ENCODE assay signal across 9 cellular contexts in the genomic region with DNA sequence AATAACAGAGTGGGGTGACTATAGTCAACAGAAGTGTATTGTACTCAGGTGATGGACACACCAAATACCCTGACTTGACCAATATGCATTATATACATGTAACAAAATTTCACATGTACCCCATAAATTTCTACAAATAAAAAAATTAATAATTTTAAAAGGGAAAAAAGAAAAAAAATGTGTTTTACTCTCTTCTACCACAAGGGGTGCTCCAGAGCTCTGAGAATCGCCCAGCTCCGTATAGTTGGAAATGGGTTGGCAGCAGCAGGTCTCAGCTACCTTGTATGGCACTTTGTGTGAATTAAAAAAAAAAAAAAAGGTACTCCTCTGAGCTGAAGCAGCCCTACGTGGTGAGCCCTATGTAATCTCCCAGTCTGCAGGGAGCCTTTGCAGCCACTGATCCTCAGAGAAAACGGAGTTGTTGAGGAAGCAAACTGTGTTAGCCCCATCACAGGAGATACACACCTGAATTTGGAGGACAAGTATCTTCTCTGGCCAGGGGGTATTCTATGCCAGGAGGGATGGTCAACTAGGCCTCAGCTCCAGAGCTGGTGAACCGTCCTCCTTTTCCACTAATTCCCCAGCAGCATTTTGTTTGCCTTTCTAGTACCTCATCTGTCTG. TPM values are rescaled to one million over a fixed set of nuclear protein-coding genes. Genes with fewer than 3 reads are reported as not detected.
DNase-seq lines count a peak whose midpoint lies in the region; ATAC-seq and TF ChIP-seq lines count a peak whose summit lies in the region.
"Had no signal": no experiment of that assay in that cellular context is flagged by ENCODE, and none has a peak within 500 bp of the region (broad histone marks: within the 10 kb centered on the region; RNA-seq: fewer than 3 reads in every experiment).

No MANE protein-coding gene starts in this region.

- in situ Hi-C loops in G401 (cut with HindIII; ENCODE audit: low sequenced_read_pairs) = no loop called here

- H3K4me3 ChIP-seq in HEK293 (ENCODE audit: low read depth, low read length) = no peak overlapping the region

- H3K9me3 ChIP-seq in HEK293 (ENCODE audit: control insufficient read depth, insufficient read depth, low read depth, low read length) = no peaks in the 10 kb centered on the region

- no peaks in the 10 kb centered on the region for H3K9me3 Mint-ChIP-seq in memory B cell

- H3K36me3 Mint-ChIP-seq in memory B cell = no peaks in the 10 kb centered on the region

- POLR2A ChIA-PET in HEK293 (lab: Yijun Ruan, JAX) = no interaction called here

- H3K36me3 ChIP-seq in HEK293 (ENCODE audit: control insufficient read depth in 2 of 2, insufficient read depth in 1 of 2, low read length in 2 of 2) = no peaks in the 10 kb centered on the region

- CTCF ChIA-PET in HEK293 (lab: Yijun Ruan, JAX) = interaction anchor here (0.6 to 2.0 kb wide), 19 partner anchors 9 to 445 kb away, joined by 3 to 11 read pairs (median 3); no protein-coding TSS in a partner anchor

- peaks cover 1% of the 10 kb centered on the region for H3K27me3 Mint-ChIP-seq in memory B cell

- no peak overlapping the region for H3K27ac Mint-ChIP-seq in memory B cell

- ATAC-seq in memory B cell (ENCODE audit: low read depth) (peak; percentile 32), HG02610 (IDR thresholded peaks at IDR 0.05; ENCODE audit: unreplicated experiment) (no peak), HG02588 (IDR thresholded peaks at IDR 0.05; ENCODE audit: unreplicated experiment) (no peak)

- DNase-seq in DMS53 (lab: John Stamatoyannopoulos, UW) = peak; percentile 72
- peak; percentile 13 for DNase-seq in astrocyte of the hippocampus (ENCODE audit: low read depth, low spot score)
- DNase-seq in memory B cell (ENCODE audit: low spot score in 2 of 2) = peak in 1 of 2 donors; percentile 10
- DNase-seq in G401 (ENCODE audit: low spot score) = no peak
- DNase-seq in DMS114 treated with DMSO at 0.1 percent for 48 hours (lab: John Stamatoyannopoulos, UW; ENCODE audit: unreplicated experiment) = no peak

- H3K4me1 ChIP-seq in HEK293 (ENCODE audit: control insufficient read depth, insufficient read depth, low read length) = no peaks in the 10 kb centered on the region

- no peak overlapping the region for H3K4me3 Mint-ChIP-seq in memory B cell

- no peak for TF ChIP-seq CTCF in HEK293 (tag by site-specific recombination; IDR thresholded peaks at IDR 0.05)

- H3K27ac ChIP-seq in HEK293 (ENCODE audit: extremely low read depth, low read depth, low read length) = no peak overlapping the region

- H3K4me1 Mint-ChIP-seq in memory B cell = no peaks in the 10 kb centered on the region

TF ChIP-seq in HEK293, 187 proteins besides CTCF, POLR2A, EP300 and RAD21:
- TF ChIP-seq, protein P1, sequence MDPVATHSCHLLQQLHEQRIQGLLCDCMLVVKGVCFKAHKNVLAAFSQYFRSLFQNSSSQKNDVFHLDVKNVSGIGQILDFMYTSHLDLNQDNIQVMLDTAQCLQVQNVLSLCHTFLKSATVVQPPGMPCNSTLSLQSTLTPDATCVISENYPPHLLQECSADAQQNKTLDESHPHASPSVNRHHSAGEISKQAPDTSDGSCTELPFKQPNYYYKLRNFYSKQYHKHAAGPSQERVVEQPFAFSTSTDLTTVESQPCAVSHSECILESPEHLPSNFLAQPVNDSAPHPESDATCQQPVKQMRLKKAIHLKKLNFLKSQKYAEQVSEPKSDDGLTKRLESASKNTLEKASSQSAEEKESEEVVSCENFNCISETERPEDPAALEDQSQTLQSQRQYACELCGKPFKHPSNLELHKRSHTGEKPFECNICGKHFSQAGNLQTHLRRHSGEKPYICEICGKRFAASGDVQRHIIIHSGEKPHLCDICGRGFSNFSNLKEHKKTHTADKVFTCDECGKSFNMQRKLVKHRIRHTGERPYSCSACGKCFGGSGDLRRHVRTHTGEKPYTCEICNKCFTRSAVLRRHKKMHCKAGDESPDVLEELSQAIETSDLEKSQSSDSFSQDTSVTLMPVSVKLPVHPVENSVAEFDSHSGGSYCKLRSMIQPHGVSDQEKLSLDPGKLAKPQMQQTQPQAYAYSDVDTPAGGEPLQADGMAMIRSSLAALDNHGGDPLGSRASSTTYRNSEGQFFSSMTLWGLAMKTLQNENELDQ (tag by site-specific recombination; IDR thresholded peaks at IDR 0.05; ENCODE audit: low read depth) = no peak
- TF ChIP-seq ZNF211 (tag by site-specific recombination; IDR thresholded peaks at IDR 0.05; ENCODE audit: low read depth) (no peak), ZIC2 (tag by site-specific recombination; IDR thresholded peaks at IDR 0.05) (no peak), ZBTB21 (tag by site-specific recombination; IDR thresholded peaks at IDR 0.05) (no peak), ZNF341 (tag by site-specific recombination; IDR thresholded peaks at IDR 0.05; ENCODE audit: low read depth) (no peak), ZNF660 (tag by site-specific recombination; IDR thresholded peaks at IDR 0.05) (0 out of 2 replicates have a peak, but pooled peaks have one; percentile 13)
- TF ChIP-seq, protein P2, sequence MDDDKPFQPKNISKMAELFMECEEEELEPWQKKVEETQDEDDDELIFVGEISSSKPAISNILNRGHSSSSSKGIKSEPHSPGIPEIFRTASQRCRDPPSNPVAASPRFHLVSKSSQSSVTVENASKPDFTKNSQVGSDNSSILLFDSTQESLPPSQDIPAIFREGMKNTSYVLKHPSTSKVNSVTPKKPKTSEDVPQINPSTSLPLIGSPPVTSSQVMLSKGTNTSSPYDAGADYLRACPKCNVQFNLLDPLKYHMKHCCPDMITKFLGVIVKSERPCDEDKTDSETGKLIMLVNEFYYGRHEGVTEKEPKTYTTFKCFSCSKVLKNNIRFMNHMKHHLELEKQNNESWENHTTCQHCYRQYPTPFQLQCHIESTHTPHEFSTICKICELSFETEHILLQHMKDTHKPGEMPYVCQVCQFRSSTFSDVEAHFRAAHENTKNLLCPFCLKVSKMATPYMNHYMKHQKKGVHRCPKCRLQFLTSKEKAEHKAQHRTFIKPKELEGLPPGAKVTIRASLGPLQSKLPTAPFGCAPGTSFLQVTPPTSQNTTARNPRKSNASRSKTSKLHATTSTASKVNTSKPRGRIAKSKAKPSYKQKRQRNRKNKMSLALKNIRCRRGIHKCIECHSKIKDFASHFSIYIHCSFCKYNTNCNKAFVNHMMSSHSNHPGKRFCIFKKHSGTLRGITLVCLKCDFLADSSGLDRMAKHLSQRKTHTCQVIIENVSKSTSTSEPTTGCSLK (tag by site-specific recombination; IDR thresholded peaks at IDR 0.05) = no peak

RNA-seq across cellular contexts. Expression of a gene that starts 17.2 kb away (rescaled TPM):
- total RNA-seq in G401 (2014; rRNA removed; shearing (Covaris generic)) = 6.6 and 15.1 TPM in 2 replicates

RNA-seq across cellular contexts. Expression of a gene that starts 29.4 kb away (rescaled TPM):
- not detected in 2 replicates for total RNA-seq in G401 (2014; rRNA removed; shearing (Covaris generic))
- total RNA-seq: subcutaneous adipose tissue had no signal

Comparison
In these comparisons a context has a peak if more than half of its experiments do, and no peak if none do; other contexts are left out.
1. DNase-seq: peak in DMS53 (single experiment) and astrocyte of the hippocampus (single experiment); none in G401 (single experiment) and DMS114 treated with DMSO at 0.1 percent for 48 hours (single experiment).